1 cellular context compared by ENCODE assay signal in genomic region chr17:15831182-15831581, GRCh38.
TF ChIP-seq lines count a peak whose summit lies in the region.

No MANE protein-coding gene starts in this region.

TF ChIP-seq in GM12878, 131 proteins besides CTCF, POLR2A, EP300 and RAD21 (continued from another document):
- TF ChIP-seq CBFB (IDR thresholded peaks at IDR 0.05; ENCODE audit: low read depth): peak; percentile 62; the same call in 1 of the 2 replicates
- peak; percentile 82; the same call in 1 of the 2 replicates for TF ChIP-seq FOXM1 (IDR thresholded peaks at IDR 0.05; ENCODE audit: low read depth, low read length)
- TF ChIP-seq BCL11A (IDR thresholded peaks at IDR 0.05; ENCODE audit: low read depth, low read length): peak; percentile 90
- TF ChIP-seq SKIL (IDR thresholded peaks at IDR 0.05; ENCODE audit: low read depth, poor library complexity, severe bottlenecking): peak; percentile 89
- peak; percentile 23; the same call in 1 of the 2 replicates for TF ChIP-seq RAD51 (IDR thresholded peaks at IDR 0.05)
- TF ChIP-seq IRF4 (IDR thresholded peaks at IDR 0.05; ENCODE audit: low read depth, low read length): peak; percentile 96
- TF ChIP-seq NBN (IDR thresholded peaks at IDR 0.05): peak; percentile 76; the same call in 1 of the 2 replicates
- peak in 1 of 2 experiments; percentile 78; a peak in 2 of 4 replicates for TF ChIP-seq ETV6 (conservative IDR thresholded peaks at IDR 0.05 in 1 of 2, IDR thresholded peaks at IDR 0.05 in 1 of 2; ENCODE audit: borderline replicate concordance in 1 of 2, low read depth in 1 of 2)
- peak; percentile 73 to 89 for TF ChIP-seq IKZF2 (IDR thresholded peaks at IDR 0.05)
- TF ChIP-seq POU2F2 (IDR thresholded peaks at IDR 0.05; ENCODE audit: borderline replicate concordance, low read depth, low read length): peak; percentile 71; the same call in 1 of the 3 replicates
- TF ChIP-seq PAX5 (IDR thresholded peaks at IDR 0.05; ENCODE audit: borderline replicate concordance, low read depth, low read length): peak; percentile 93
- peak; percentile 89 for TF ChIP-seq ATF7 (IDR thresholded peaks at IDR 0.05; ENCODE audit: low read depth)
- TF ChIP-seq NR2F1 (conservative IDR thresholded peaks at IDR 0.05): peak; percentile 91
- peak; percentile 98 for TF ChIP-seq ZNF217 (IDR thresholded peaks at IDR 0.05)
- TF ChIP-seq BCL3 (IDR thresholded peaks at IDR 0.05; ENCODE audit: borderline replicate concordance, insufficient read depth, low read depth, low read length, poor library complexity, severe bottlenecking): peak; percentile 84
- TF ChIP-seq TCF12 (IDR thresholded peaks at IDR 0.05; ENCODE audit: low read depth, low read length): peak; percentile 90
- 0 out of 2 replicates have a peak, but pooled peaks have one; percentile 41 for TF ChIP-seq PML (IDR thresholded peaks at IDR 0.05; ENCODE audit: low read length)
- 0 out of 2 replicates have a peak, but pooled peaks have one; percentile 45 for TF ChIP-seq MLLT1 (IDR thresholded peaks at IDR 0.05)
- peak in 1 of 2 experiments; percentile 65; a peak in 1 of 4 replicates for TF ChIP-seq SRF (IDR thresholded peaks at IDR 0.05; ENCODE audit: low read depth in 2 of 2, low read length in 2 of 2)
- peak; percentile 87 for TF ChIP-seq JUND (IDR thresholded peaks at IDR 0.05; ENCODE audit: low read depth, low read length)
- TF ChIP-seq ZBED1 (IDR thresholded peaks at IDR 0.05; ENCODE audit: borderline replicate concordance): peak; percentile 92
- peak; percentile 90 for TF ChIP-seq ATF2 (IDR thresholded peaks at IDR 0.05; ENCODE audit: low read length)
- TF ChIP-seq ZNF24 (IDR thresholded peaks at IDR 0.05): peak; percentile 69; the same call in 1 of the 2 replicates
- TF ChIP-seq NKRF (conservative IDR thresholded peaks at IDR 0.05): peak; percentile 49; the same call in 1 of the 2 replicates
- 0 out of 2 replicates have a peak, but pooled peaks have one; percentile 45 for TF ChIP-seq MEF2A (IDR thresholded peaks at IDR 0.05; ENCODE audit: insufficient read depth, low read depth, low read length)
- peak; percentile 62; the same call in 1 of the 2 replicates for TF ChIP-seq GABPA (IDR thresholded peaks at IDR 0.05; ENCODE audit: low read depth)
- peak; percentile 47; the same call in 1 of the 2 replicates for TF ChIP-seq TCF7 (IDR thresholded peaks at IDR 0.05; ENCODE audit: borderline replicate concordance)
- peak; percentile 56; the same call in 1 of the 2 replicates for TF ChIP-seq YY1 (IDR thresholded peaks at IDR 0.05; ENCODE audit: low read depth, low read length)
